8 cellular contexts compared by ENCODE assay signal in genomic region chr14:24734917-24735500, GRCh38.
DNase-seq lines count a peak whose midpoint lies in the region; ATAC-seq and TF ChIP-seq lines count a peak whose summit lies in the region.

No MANE protein-coding gene starts in this region.

- H3K4me3 ChIP-seq in fibroblast of the aortic adventitia (ENCODE audit: low read depth, low read length): no peak overlapping the region

- no peak overlapping the region for H3K4me3 Mint-ChIP-seq in neural crest cell

- H3K27ac Mint-ChIP-seq in neural crest cell (ENCODE audit: unreplicated experiment): no peak overlapping the region

- peaks cover 14% of the 10 kb centered on the region for H3K27me3 Mint-ChIP-seq in neural crest cell (ENCODE audit: low read depth)

- H3K36me3 Mint-ChIP-seq in neural crest cell (ENCODE audit: low read depth): no peaks in the 10 kb centered on the region

- H3K4me1 Mint-ChIP-seq in neural crest cell: no peaks in the 10 kb centered on the region

- DNase-seq in AG08395 (ENCODE audit: low spot score) (peak; percentile 63), NCI-H1694 (lab: John Stamatoyannopoulos, UW) (peak; percentile 36), SKM-1 (lab: John Stamatoyannopoulos, UW; ENCODE audit: unreplicated experiment) (peak; percentile 22), fibroblast of the aortic adventitia (ENCODE audit: low read depth) (peak; percentile 79), neural crest cell (ENCODE audit: low read depth, low spot score) (peak; percentile 59)
- no peak for DNase-seq in central memory CD4-positive, alpha-beta T cell

- TF ChIP-seq CTCF in GM12874 (IDR thresholded peaks at IDR 0.05; ENCODE audit: insufficient read depth, low read depth, low read length) (peak; percentile 52; the same call in 1 of the 2 replicates), fibroblast of the aortic adventitia (IDR thresholded peaks at IDR 0.05; ENCODE audit: insufficient read depth, low read length) (peak; percentile 68), neural crest cell (conservative IDR thresholded peaks at IDR 0.05) (peak; percentile 89)

- H3K9me3 Mint-ChIP-seq in neural crest cell: no peaks in the 10 kb centered on the region

- no peak for ATAC-seq in HG02623 (IDR thresholded peaks at IDR 0.05; ENCODE audit: unreplicated experiment)
